ENCODE assay signal across 9 cellular contexts in genomic region chr6:133890941-133891813, GRCh38. TPM values are rescaled to one million over a fixed set of nuclear protein-coding genes. Genes with fewer than 3 reads are reported as not detected.
DNase-seq lines count a peak whose midpoint lies in the region; ATAC-seq, FAIRE-seq and TF ChIP-seq lines count a peak whose summit lies in the region.
"Had no signal": no experiment of that assay in that cellular context is flagged by ENCODE, and none has a peak within 500 bp of the region (broad histone marks: within the 10 kb centered on the region; RNA-seq: fewer than 3 reads in every experiment).

No MANE protein-coding gene starts in this region.

- TF ChIP-seq CTCF in SU-DHL-6 (IDR thresholded peaks at IDR 0.05; ENCODE audit: insufficient read depth, low read length, poor library complexity, severe bottlenecking) (no peak), H1 (IDR thresholded peaks at IDR 0.05; ENCODE audit: control extremely low read depth in 1 of 3, insufficient read depth in 1 of 3, low read depth in 1 of 3, low read length in 3 of 3) (no peak)

- H3K79me2 ChIP-seq in SU-DHL-6 (ENCODE audit: insufficient read depth, low read length) = no peaks in the 10 kb centered on the region
- no peaks in the 10 kb centered on the region for H3K79me2 ChIP-seq in H1 (ENCODE audit: control insufficient read depth in 1 of 2, insufficient read depth in 2 of 2, low read length in 2 of 2)

- H3K4me1 ChIP-seq in H1 (replicated peaks in 1 of 4; ENCODE audit: control insufficient read depth in 3 of 4, insufficient read depth in 4 of 4, low read length in 3 of 4) = peaks cover 3 to 20% (median 8%) of the 10 kb centered on the region in 4 experiments; a peak in 6 of 7 replicates
- peaks cover 6 to 12% of the 10 kb centered on the region in 2 donors for H3K4me1 ChIP-seq in mucosa of rectum (ENCODE audit: control insufficient read depth in 2 of 2, insufficient read depth in 2 of 2, low read length in 2 of 2)
- no peaks in the 10 kb centered on the region for H3K4me1 ChIP-seq in aorta (ENCODE audit: control insufficient read depth in 1 of 2, insufficient read depth in 2 of 2, low read length in 2 of 2)

- no peak overlapping the region for H3K23ac ChIP-seq in H1 (ENCODE audit: insufficient read length)

- no peak overlapping the region for H2BK120ac ChIP-seq in H1 (replicated peaks; ENCODE audit: low read depth, low read length)

- H2BK12ac ChIP-seq in H1 (ENCODE audit: low read depth, low read length) = peak overlapping the region; percentile 12; the same call in 1 of the 2 replicates

- no peak for FAIRE-seq in H1 (lab: Jason Lieb, UNC)
- FAIRE-seq: TTC549 had no signal

- H2BK5ac ChIP-seq in H1 (ENCODE audit: low read depth, low read length) = no peak overlapping the region

- TF ChIP-seq RAD21 in H1 (IDR thresholded peaks at IDR 0.05 in 1 of 2, conservative IDR thresholded peaks at IDR 0.05 in 1 of 2; ENCODE audit: low read depth in 2 of 2, low read length in 2 of 2) = no peak

- peaks cover 25% of the 10 kb centered on the region for H3K23me2 ChIP-seq in H1 (ENCODE audit: low read depth, low read length)

- H4K20me1 ChIP-seq in SU-DHL-6 (ENCODE audit: low read depth, low read length) = no peaks in the 10 kb centered on the region
- H4K20me1 ChIP-seq in H1 (replicated peaks in 1 of 2; ENCODE audit: control insufficient read depth in 1 of 2, insufficient read depth in 2 of 2, low read length in 2 of 2) = peaks cover 0 to 9% of the 10 kb centered on the region in 2 experiments

- peak overlapping the region; percentile 18 for H3K4me2 ChIP-seq in SU-DHL-6 (ENCODE audit: low read depth, low read length, poor library complexity, severe bottlenecking)
- H3K4me2 ChIP-seq in H1 (ENCODE audit: insufficient read depth in 1 of 2, low read depth in 2 of 2, low read length in 2 of 2) = peak overlapping the region; percentile 75 to 99

- intact Hi-C loops in aorta (cut with DNase I) = no loop called here

- H2BK15ac ChIP-seq in H1 (ENCODE audit: low read length) = peak overlapping the region; percentile 88; the same call in 1 of the 2 replicates

- no peak overlapping the region for H3K56ac ChIP-seq in H1 (replicated peaks; ENCODE audit: insufficient read length, low read depth, low read length)

- POLR2A ChIA-PET in H1 (lab: Charles Lee; ENCODE audit: partially characterized antibody) = interaction anchor here (0.7 to 1.2 kb wide), 2 partner anchors 28 to 1083 kb away, joined by 3 read pairs; no protein-coding TSS in a partner anchor

- 0 out of 2 replicates have a peak overlapping the region, but pooled peaks have one; percentile 54 for H3K18ac ChIP-seq in H1 (ENCODE audit: extremely low read depth, low read length)

- no peak overlapping the region; the same call in 1 of the 2 replicates for H4K8ac ChIP-seq in H1 (ENCODE audit: extremely low read depth, insufficient read depth, low read length)

- no peak overlapping the region for H3K9ac ChIP-seq in SU-DHL-6 (ENCODE audit: low read length)
- H3K9ac ChIP-seq in H1 (replicated peaks in 1 of 4; ENCODE audit: extremely low read depth in 1 of 4, low read depth in 3 of 4, low read length in 3 of 4) = no peak overlapping the region
- peak overlapping the region; percentile 41 to 63 for H3K9ac ChIP-seq in mucosa of rectum (ENCODE audit: low read depth in 1 of 2, low read length in 2 of 2)

- no peak for TF ChIP-seq POLR2A in H1 (IDR thresholded peaks at IDR 0.05; ENCODE audit: control extremely low read depth in 1 of 2, low read depth in 2 of 2, low read length in 2 of 2)

- H3K4me3 ChIP-seq in SU-DHL-6 (ENCODE audit: insufficient read depth, low read length, poor library complexity, severe bottlenecking) (no peak overlapping the region), H1 (ENCODE audit: extremely low read depth in 1 of 4, insufficient read depth in 2 of 4, low read depth in 3 of 4, low read length in 4 of 4) (peak overlapping the region; percentile 18 to 59 (median 36); a peak in 7 of 8 replicates), mucosa of rectum (ENCODE audit: low read length in 2 of 2) (peak overlapping the region; percentile 66 to 76), aorta (ENCODE audit: low read length in 2 of 2) (peak overlapping the region in 1 of 2 donors; percentile 21)

- H3K4ac ChIP-seq in H1 (replicated peaks; ENCODE audit: insufficient read length, low read depth, low read length) = no peak overlapping the region

- H3K79me1 ChIP-seq in H1 (ENCODE audit: low read depth, low read length) = no peaks in the 10 kb centered on the region

- no peak overlapping the region for H2BK20ac ChIP-seq in H1 (ENCODE audit: low read length)

- CTCF ChIA-PET in H1 (lab: Charles Lee; ENCODE audit: partially characterized antibody) = interaction anchor here (0.8 to 4.0 kb wide), 11 partner anchors 9 to 322 kb away, joined by 3 to 20 read pairs (median 5); partner anchors contain the start of gene TBPL1

- H3K14ac ChIP-seq in H1 (ENCODE audit: insufficient read length) = no peak overlapping the region

- no peak overlapping the region for H4K5ac ChIP-seq in H1 (ENCODE audit: insufficient read length, low read depth, low read length)

- H4K91ac ChIP-seq in H1 (replicated peaks; ENCODE audit: insufficient read length, low read length) = no peak overlapping the region

- DNase-seq in NCI-H2171 treated with DMSO at 0.1 percent for 48 hours (lab: John Stamatoyannopoulos, UW) (peak; percentile 32), NCI-H2171 (lab: John Stamatoyannopoulos, UW) (no peak), H1 (ENCODE audit: low read depth in 1 of 2, low spot score in 2 of 2) (peak in 1 of 2 experiments; percentile 72), aorta (peak in 1 of 2 donors; percentile 51), mesenteric fat pad (ENCODE audit: low spot score) (no peak)
- DNase-seq in stimulated activated naive CD4-positive, alpha-beta T cell treated with Interleukin-2 at 50 U/mL for 16 hours (lab: John Stamatoyannopoulos, UW) = no peak

- H3K9me3 ChIP-seq in SU-DHL-6 (ENCODE audit: insufficient read depth, low read length) (no peaks in the 10 kb centered on the region), H1 (ENCODE audit: insufficient read depth in 2 of 2, low read depth in 1 of 2, low read length in 1 of 2) (no peaks in the 10 kb centered on the region), mucosa of rectum (ENCODE audit: control insufficient read depth in 2 of 2, low read length in 2 of 2) (no peaks in the 10 kb centered on the region), aorta (ENCODE audit: control insufficient read depth, low read length) (no peaks in the 10 kb centered on the region)

- H2AFZ ChIP-seq in SU-DHL-6 (ENCODE audit: low read depth, low read length, severe bottlenecking) (no peak overlapping the region), H1 (ENCODE audit: low read length) (no peak overlapping the region)

- 3% methylated on average over 25 of the region's 40 CpGs; no CpG with 5 or more reads in 1 of the 2 experiments for WGBS in H1 (ENCODE audit: extremely low coverage in 1 of 2, insufficient coverage in 1 of 2, insufficient read length in 1 of 2, insufficient replicate concordance in 2 of 2, low coverage in 1 of 2, low lambda C conversion rate in 2 of 2, missing lambda C conversion rate in 1 of 2), 2 experiments
- WGBS in aorta, 2 donors = 6 to 8% methylated on average over 40 of the region's 40 CpGs

- no peaks in the 10 kb centered on the region for H3K9me2 ChIP-seq in SU-DHL-6 (replicated peaks; ENCODE audit: insufficient read depth, low read length)

- peak; percentile 30 for ATAC-seq in aorta (ENCODE audit: low FRiP score)

- no peak for TF ChIP-seq EP300 in H1 (IDR thresholded peaks at IDR 0.05; ENCODE audit: borderline replicate concordance in 1 of 2, low read depth in 2 of 2, low read length in 2 of 2)

- H2AK5ac ChIP-seq in H1 (ENCODE audit: low read depth, low read length) = no peak overlapping the region

- H3K27ac ChIP-seq in SU-DHL-6 (ENCODE audit: low read depth, low read length) (no peak overlapping the region), H1 (ENCODE audit: low read depth, low read length) (no peak overlapping the region), mucosa of rectum (ENCODE audit: low read depth in 2 of 2, low read length in 2 of 2) (peak overlapping the region; percentile 65 to 71), aorta (ENCODE audit: low read depth in 1 of 2, low read length in 2 of 2) (no peak overlapping the region)

- no peaks in the 10 kb centered on the region for H3F3A ChIP-seq in SU-DHL-6 (ENCODE audit: insufficient read depth)

- H3K36me3 ChIP-seq in SU-DHL-6 (ENCODE audit: low read length) = no peaks in the 10 kb centered on the region
- peaks cover 0 to 4% (median 0%) of the 10 kb centered on the region in 4 experiments; a peak in 1 of 8 replicates for H3K36me3 ChIP-seq in H1 (ENCODE audit: control insufficient read depth in 2 of 4, insufficient read depth in 4 of 4, low read length in 3 of 4)
- H3K36me3 ChIP-seq in mucosa of rectum (ENCODE audit: control insufficient read depth in 2 of 2, insufficient read depth in 2 of 2, low read length in 2 of 2) = no peaks in the 10 kb centered on the region
- no peaks in the 10 kb centered on the region for H3K36me3 ChIP-seq in aorta (ENCODE audit: control insufficient read depth in 1 of 2, insufficient read depth in 2 of 2, low read length in 1 of 2)

- H3K27me3 ChIP-seq in SU-DHL-6 (ENCODE audit: low read length) = no peaks in the 10 kb centered on the region
- peaks cover 55 to 89% (median 76%) of the 10 kb centered on the region in 4 experiments for H3K27me3 ChIP-seq in H1 (replicated peaks in 1 of 4; ENCODE audit: control insufficient read depth in 3 of 4, extremely low read depth in 1 of 4, insufficient read depth in 3 of 4, low read length in 3 of 4)
- H3K27me3 ChIP-seq in mucosa of rectum (ENCODE audit: control insufficient read depth in 2 of 2, insufficient read depth in 2 of 2, low read length in 2 of 2) = peaks cover 48 to 82% of the 10 kb centered on the region in 2 donors
- H3K27me3 ChIP-seq in aorta (ENCODE audit: control insufficient read depth in 1 of 2, insufficient read depth in 2 of 2, low read length in 1 of 2) = no peaks in the 10 kb centered on the region

TF ChIP-seq in H1, 55 proteins besides CTCF, POLR2A, EP300 and RAD21 (continues in another document):
- TF ChIP-seq TAF7 (optimal IDR thresholded peaks at IDR 0.05; ENCODE audit: borderline replicate concordance, low read depth, low read length) (no peak), ZNF274 (IDR thresholded peaks at IDR 0.05; ENCODE audit: borderline replicate concordance, extremely low read depth, low read length) (no peak), SUZ12 (IDR thresholded peaks at IDR 0.05; ENCODE audit: low read length) (peak; percentile 98)

RNA-seq across cellular contexts. Expression of gene TCF21, which starts 2.3 kb away (rescaled TPM):
- total RNA-seq in H1 (2021; fragmentation: NEBNext Ultra II Directional; extraction: Animal tissue kit (Norgen Biotek cat#: 25700)) = 0.09 TPM in 1 of 2 replicates, not detected in the other
- polyA plus RNA-seq in H1 (2011; rRNA removed) = 0.05 and 0.06 TPM in 2 replicates
- polyA plus RNA-seq in H1 (2011; cell fraction: cytosol; rRNA removed) = 0.09 TPM
- polyA plus RNA-seq in H1 (2011; cell fraction: nucleus; rRNA removed) = 0.04 TPM
- polyA plus RNA-seq in H1 (2012, experiment 1 of 2) = 0.05 to 0.09 TPM (median 0.08 TPM) in 3 of 4 replicates, not detected in the other
- 0.10 TPM for polyA plus RNA-seq in H1 (2012, experiment 2 of 2)
- 0.06 TPM for polyA plus RNA-seq in H1 (2013, experiment 1 of 2)
- 0.06 TPM for polyA plus RNA-seq in H1 (2013, experiment 2 of 2)
- 0.05 and 0.13 TPM in 2 replicates for polyA minus RNA-seq in H1 (2011; rRNA and poly(A)+ RNA removed)
- not detected for polyA minus RNA-seq in H1 (2011; cell fraction: cytosol; rRNA and poly(A)+ RNA removed)
- polyA minus RNA-seq in H1 (2011; cell fraction: nucleus; rRNA and poly(A)+ RNA removed) = not detected
- total RNA-seq in aorta = under 1 TPM; 0.29 to 0.63 TPM
- polyA plus RNA-seq in aorta = under 1 TPM; 0.36 to 0.63 TPM
- total RNA-seq in mesenteric fat pad = 5.2 TPM

Comparison
In these comparisons a context has a peak if more than half of its experiments do, and no peak if none do; other contexts are left out.
1. H3K27ac ChIP-seq: peak in mucosa of rectum (2 of 2); none in SU-DHL-6 (single experiment), H1 (single experiment) and aorta (0 of 2).
2. H3K9ac ChIP-seq: peak in mucosa of rectum (2 of 2); none in SU-DHL-6 (single experiment) and H1 (0 of 4).